8 cellular contexts compared by ENCODE assay signal in the genomic region with DNA sequence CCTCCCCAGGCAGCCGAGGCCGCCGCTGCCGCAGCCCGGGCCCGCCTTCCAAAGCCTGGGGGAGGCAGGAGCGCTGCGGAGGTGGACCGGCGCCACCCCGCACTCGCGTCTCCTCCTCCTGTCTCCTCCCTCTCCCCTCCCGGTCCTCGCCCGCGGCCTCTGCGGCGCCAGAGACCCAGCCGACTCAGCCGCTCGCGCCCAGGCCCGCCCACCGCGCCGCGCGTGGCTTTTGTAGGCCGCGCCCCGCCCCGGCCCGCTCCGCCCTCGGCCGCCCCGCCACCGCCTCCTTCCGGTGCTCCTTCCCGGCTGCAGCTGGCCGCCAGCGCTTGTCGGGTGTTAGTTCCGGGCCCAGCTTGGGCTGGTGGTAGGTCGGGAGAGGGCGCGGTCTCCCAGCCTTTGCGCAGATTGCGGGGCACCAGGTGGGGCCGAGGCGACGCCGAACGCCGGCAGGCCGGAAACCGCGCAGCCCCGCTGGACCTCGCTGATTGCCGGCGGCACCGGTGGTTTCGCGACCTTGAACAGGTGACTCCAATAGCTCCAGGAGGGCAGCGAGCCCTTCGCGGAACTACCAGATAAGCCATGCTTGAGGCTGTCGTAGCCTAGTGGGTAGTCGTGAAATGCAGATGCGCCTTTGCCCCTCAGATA. TPM values are rescaled to one million over a fixed set of nuclear protein-coding genes. Genes with fewer than 3 reads are reported as not detected.
A peak's percentile ranks its signal among the peaks of the same experiment; 100 is the strongest.
DNase-seq lines count a peak whose midpoint lies in the region; ATAC-seq and TF ChIP-seq lines count a peak whose summit lies in the region.

A gene with protein sequence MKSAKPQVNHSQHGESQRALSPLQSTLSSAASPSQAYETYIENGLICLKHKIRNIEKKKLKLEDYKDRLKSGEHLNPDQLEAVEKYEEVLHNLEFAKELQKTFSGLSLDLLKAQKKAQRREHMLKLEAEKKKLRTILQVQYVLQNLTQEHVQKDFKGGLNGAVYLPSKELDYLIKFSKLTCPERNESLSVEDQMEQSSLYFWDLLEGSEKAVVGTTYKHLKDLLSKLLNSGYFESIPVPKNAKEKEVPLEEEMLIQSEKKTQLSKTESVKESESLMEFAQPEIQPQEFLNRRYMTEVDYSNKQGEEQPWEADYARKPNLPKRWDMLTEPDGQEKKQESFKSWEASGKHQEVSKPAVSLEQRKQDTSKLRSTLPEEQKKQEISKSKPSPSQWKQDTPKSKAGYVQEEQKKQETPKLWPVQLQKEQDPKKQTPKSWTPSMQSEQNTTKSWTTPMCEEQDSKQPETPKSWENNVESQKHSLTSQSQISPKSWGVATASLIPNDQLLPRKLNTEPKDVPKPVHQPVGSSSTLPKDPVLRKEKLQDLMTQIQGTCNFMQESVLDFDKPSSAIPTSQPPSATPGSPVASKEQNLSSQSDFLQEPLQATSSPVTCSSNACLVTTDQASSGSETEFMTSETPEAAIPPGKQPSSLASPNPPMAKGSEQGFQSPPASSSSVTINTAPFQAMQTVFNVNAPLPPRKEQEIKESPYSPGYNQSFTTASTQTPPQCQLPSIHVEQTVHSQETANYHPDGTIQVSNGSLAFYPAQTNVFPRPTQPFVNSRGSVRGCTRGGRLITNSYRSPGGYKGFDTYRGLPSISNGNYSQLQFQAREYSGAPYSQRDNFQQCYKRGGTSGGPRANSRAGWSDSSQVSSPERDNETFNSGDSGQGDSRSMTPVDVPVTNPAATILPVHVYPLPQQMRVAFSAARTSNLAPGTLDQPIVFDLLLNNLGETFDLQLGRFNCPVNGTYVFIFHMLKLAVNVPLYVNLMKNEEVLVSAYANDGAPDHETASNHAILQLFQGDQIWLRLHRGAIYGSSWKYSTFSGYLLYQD (minus strand): TSS at position 202 of the 645 bp plus-strand sequence. CDS start 1,431 bp downstream, outside the sequence.

- H3K4me3 Mint-ChIP-seq in activated T-cell treated with anti-CD3 and anti-CD28 coated beads, Interleukin-2, amount 50 U/mL, for 4 hours = peak within 1 kb of the TSS; percentile 94

- no peaks in the 10 kb centered on the region for H3K27me3 ChIP-seq in esophagus (ENCODE audit: control insufficient read depth in 1 of 2, insufficient read depth in 2 of 2, low read length in 2 of 2)
- H3K27me3 ChIP-seq in mucosa of stomach (ENCODE audit: control insufficient read depth, insufficient read depth, low read length) = no peaks in the 10 kb centered on the region

- no peaks in the 10 kb centered on the region for H3K4me1 ChIP-seq in esophagus (ENCODE audit: control insufficient read depth in 2 of 2, insufficient read depth in 2 of 2, low read length in 1 of 2)
- H3K4me1 ChIP-seq in mucosa of stomach (ENCODE audit: control insufficient read depth, insufficient read depth, low read length) = peaks cover 9% of the 10 kb centered on the region

- peaks cover 25% of the 10 kb centered on the region for H3K4me1 Mint-ChIP-seq in activated T-cell treated with anti-CD3 and anti-CD28 coated beads, Interleukin-2, amount 50 U/mL, for 4 hours (ENCODE audit: low read depth)

- H3K27me3 Mint-ChIP-seq in activated T-cell treated with anti-CD3 and anti-CD28 coated beads, Interleukin-2, amount 50 U/mL, for 4 hours (ENCODE audit: low read depth) = no peaks in the 10 kb centered on the region

- H3K4me3 ChIP-seq in esophagus (ENCODE audit: low read depth in 1 of 2, low read length in 2 of 2) (peak within 1 kb of the TSS; percentile 68), mucosa of stomach (ENCODE audit: low read length) (peak within 1 kb of the TSS; percentile 69)

- H3K9ac ChIP-seq in mucosa of stomach (ENCODE audit: low read length) = peak within 1 kb of the TSS; percentile 88

- peaks cover 3% of the 10 kb centered on the region for H3K36me3 Mint-ChIP-seq in activated T-cell treated with anti-CD3 and anti-CD28 coated beads, Interleukin-2, amount 50 U/mL, for 4 hours (ENCODE audit: insufficient read depth)

- H3K36me3 ChIP-seq in esophagus (ENCODE audit: control insufficient read depth in 2 of 2, insufficient read depth in 2 of 2, low read length in 1 of 2) (no peaks in the 10 kb centered on the region), mucosa of stomach (ENCODE audit: control insufficient read depth, insufficient read depth, low read length) (no peaks in the 10 kb centered on the region)

- peak; percentile 97 for ATAC-seq in GM21737 (IDR thresholded peaks at IDR 0.05; ENCODE audit: unreplicated experiment)
- peak; percentile 95 to 96 for ATAC-seq in activated T-cell treated with anti-CD3 and anti-CD28 coated beads, Interleukin-2, amount 50 U/mL, for 4 hours

- peak within 1 kb of the TSS; percentile 90 to 94 for H3K27ac ChIP-seq in esophagus (ENCODE audit: low read depth in 2 of 2, low read length in 1 of 2)

- 1% methylated on average over 70 to 72 of the region's 72 CpGs for WGBS in esophagus, 2 donors

- H3K9me3 Mint-ChIP-seq in activated T-cell treated with anti-CD3 and anti-CD28 coated beads, Interleukin-2, amount 50 U/mL, for 4 hours = no peaks in the 10 kb centered on the region

- DNase-seq in DMS79 (lab: John Stamatoyannopoulos, UW) (peak; percentile 90), KG1 (lab: John Stamatoyannopoulos, UW) (peak; percentile 43)
- DNase-seq in activated T-cell treated with anti-CD3 and anti-CD28 coated beads, Interleukin-2, amount 50 U/mL, for 4 hours = peak; percentile 93
- DNase-seq in stimulated activated CD8-positive, alpha-beta memory T cell treated with anti-CD3 and anti-CD28 coated beads, Interleukin-4, amount 100 ng/mL, for 48 hours = peak; percentile 94

- no peaks in the 10 kb centered on the region for H3K9me3 ChIP-seq in esophagus (ENCODE audit: control insufficient read depth in 2 of 2, insufficient read depth in 1 of 2, low read depth in 1 of 2, low read length in 1 of 2)
- no peaks in the 10 kb centered on the region for H3K9me3 ChIP-seq in mucosa of stomach (ENCODE audit: control insufficient read depth, low read length)

TF ChIP-seq in PFSK-1, 5 proteins besides CTCF, POLR2A, EP300 and RAD21:
- TF ChIP-seq FOXP2 (optimal IDR thresholded peaks at IDR 0.05; ENCODE audit: borderline replicate concordance, extremely low read depth, extremely low read length, insufficient read depth) = peak; percentile 84
- TF ChIP-seq, protein P1, sequence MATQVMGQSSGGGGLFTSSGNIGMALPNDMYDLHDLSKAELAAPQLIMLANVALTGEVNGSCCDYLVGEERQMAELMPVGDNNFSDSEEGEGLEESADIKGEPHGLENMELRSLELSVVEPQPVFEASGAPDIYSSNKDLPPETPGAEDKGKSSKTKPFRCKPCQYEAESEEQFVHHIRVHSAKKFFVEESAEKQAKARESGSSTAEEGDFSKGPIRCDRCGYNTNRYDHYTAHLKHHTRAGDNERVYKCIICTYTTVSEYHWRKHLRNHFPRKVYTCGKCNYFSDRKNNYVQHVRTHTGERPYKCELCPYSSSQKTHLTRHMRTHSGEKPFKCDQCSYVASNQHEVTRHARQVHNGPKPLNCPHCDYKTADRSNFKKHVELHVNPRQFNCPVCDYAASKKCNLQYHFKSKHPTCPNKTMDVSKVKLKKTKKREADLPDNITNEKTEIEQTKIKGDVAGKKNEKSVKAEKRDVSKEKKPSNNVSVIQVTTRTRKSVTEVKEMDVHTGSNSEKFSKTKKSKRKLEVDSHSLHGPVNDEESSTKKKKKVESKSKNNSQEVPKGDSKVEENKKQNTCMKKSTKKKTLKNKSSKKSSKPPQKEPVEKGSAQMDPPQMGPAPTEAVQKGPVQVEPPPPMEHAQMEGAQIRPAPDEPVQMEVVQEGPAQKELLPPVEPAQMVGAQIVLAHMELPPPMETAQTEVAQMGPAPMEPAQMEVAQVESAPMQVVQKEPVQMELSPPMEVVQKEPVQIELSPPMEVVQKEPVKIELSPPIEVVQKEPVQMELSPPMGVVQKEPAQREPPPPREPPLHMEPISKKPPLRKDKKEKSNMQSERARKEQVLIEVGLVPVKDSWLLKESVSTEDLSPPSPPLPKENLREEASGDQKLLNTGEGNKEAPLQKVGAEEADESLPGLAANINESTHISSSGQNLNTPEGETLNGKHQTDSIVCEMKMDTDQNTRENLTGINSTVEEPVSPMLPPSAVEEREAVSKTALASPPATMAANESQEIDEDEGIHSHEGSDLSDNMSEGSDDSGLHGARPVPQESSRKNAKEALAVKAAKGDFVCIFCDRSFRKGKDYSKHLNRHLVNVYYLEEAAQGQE (IDR thresholded peaks at IDR 0.05; ENCODE audit: insufficient read depth in 1 of 2, low read depth in 2 of 2, low read length in 2 of 2) = no peak
- no peak for TF ChIP-seq TAF1 (IDR thresholded peaks at IDR 0.05; ENCODE audit: borderline replicate concordance, insufficient read depth, low read length)
- no peak for TF ChIP-seq POLR2AphosphoS5 (IDR thresholded peaks at IDR 0.05; ENCODE audit: low read depth, low read length)
- TF ChIP-seq SIN3A (IDR thresholded peaks at IDR 0.05; ENCODE audit: borderline replicate concordance, insufficient read depth, low read length) = 0 out of 2 replicates have a peak, but pooled peaks have one; percentile 14

RNA-seq across cellular contexts. Expression of the gene that starts here (rescaled TPM):
- 3.3 TPM for polyA plus RNA-seq in PFSK-1 (2012; ENCODE audit: insufficient read length, low read depth)
- 1 to 10 TPM; 5.0 to 5.5 (median 5.3) TPM for total RNA-seq in activated T-cell treated with anti-CD3 and anti-CD28 coated beads, Interleukin-2, amount 50 U/mL, for 4 hours
- 10 to 100 TPM in 1 of 2 donors, 1 to 10 TPM in 1; 6.0 to 11.0 TPM for polyA plus RNA-seq in esophagus

Comparison
In these comparisons a context has a peak if more than half of its experiments do, and no peak if none do; other contexts are left out.
1. Peak in every context shown above with its lines: DNase-seq, ATAC-seq, H3K4me3 ChIP-seq and H3K27ac ChIP-seq.
2. DNase-seq: peak in every context shown above with its lines; median percentile 94 in stimulated activated CD8-positive, alpha-beta memory T cell treated with anti-CD3 and anti-CD28 coated beads, Interleukin-4, amount 100 ng/mL, for 48 hours; 93 in activated T-cell treated with anti-CD3 and anti-CD28 coated beads, Interleukin-2, amount 50 U/mL, for 4 hours; 90 in DMS79; 43 in KG1.